Comparison of ENCODE assay signal across 1 cellular context in genomic region chr1:23864801-23865542, GRCh38.
TF ChIP-seq lines count a peak whose summit lies in the region.

No MANE protein-coding gene starts in this region.

TF ChIP-seq in HEK293T, 16 proteins besides CTCF, POLR2A, EP300 and RAD21 (continued from another document):
- TF ChIP-seq HDGF (IDR thresholded peaks at IDR 0.05; ENCODE audit: borderline replicate concordance): no peak
- no peak for TF ChIP-seq ELF4 (IDR thresholded peaks at IDR 0.05)
- TF ChIP-seq CTBP1 (IDR thresholded peaks at IDR 0.05; ENCODE audit: borderline replicate concordance): no peak
- no peak for TF ChIP-seq PKNOX1 (IDR thresholded peaks at IDR 0.05)
- no peak for TF ChIP-seq ARNT (IDR thresholded peaks at IDR 0.05)
- TF ChIP-seq NFRKB (IDR thresholded peaks at IDR 0.05): no peak
- TF ChIP-seq L3MBTL2 (conservative IDR thresholded peaks at IDR 0.05): no peak
- TF ChIP-seq FOXK2 (IDR thresholded peaks at IDR 0.05): no peak
- no peak for TF ChIP-seq TARDBP (IDR thresholded peaks at IDR 0.05)
- no peak for TF ChIP-seq FOXM1 (IDR thresholded peaks at IDR 0.05; ENCODE audit: borderline replicate concordance)
- TF ChIP-seq BHLHE40 (IDR thresholded peaks at IDR 0.05; ENCODE audit: borderline replicate concordance): no peak
- TF ChIP-seq SUZ12 (IDR thresholded peaks at IDR 0.05): no peak
